Comparison of ENCODE assay signal across 10 cellular contexts in genomic region chr6:32151885-32152311, GRCh38. TPM values are rescaled to one million over a fixed set of nuclear protein-coding genes. Genes with fewer than 3 reads are reported as not detected.
DNase-seq lines count a peak whose midpoint lies in the region; ATAC-seq, FAIRE-seq and TF ChIP-seq lines count a peak whose summit lies in the region.
"Had no signal": no experiment of that assay in that cellular context is flagged by ENCODE, and none has a peak within 500 bp of the region (broad histone marks: within the 10 kb centered on the region; RNA-seq: fewer than 3 reads in every experiment).

TSS of gene PRRT1 (minus strand) at chr6:32151939. CDS start at chr6:32151827, 112 bp downstream.

- CTCF ChIA-PET in SK-N-SH (lab: Yijun Ruan, JAX): interaction anchor here (0.6 to 0.9 kb wide), 4 partner anchors 14 to 33 kb away, joined by 3 to 8 read pairs (median 4); no protein-coding TSS in a partner anchor

- H3K27me3 ChIP-seq in SK-N-SH (ENCODE audit: insufficient read depth) (no peaks in the 10 kb centered on the region), suprapubic skin (no peaks in the 10 kb centered on the region)

- FAIRE-seq in HTR-8/SVneo (lab: Jason Lieb, UNC): no peak

- TF ChIP-seq CTCF in SK-N-SH (IDR thresholded peaks at IDR 0.05) (no peak), suprapubic skin (IDR thresholded peaks at IDR 0.05) (no peak)

- DNase-seq in SK-N-SH: peak; percentile 60
- peak; percentile 42 for DNase-seq in inferior parietal cortex (ENCODE audit: extremely low spot score)
- DNase-seq in suprapubic skin (ENCODE audit: low spot score in 2 of 2): no peak
- DNase-seq in stimulated activated CD4-positive, alpha-beta T cell treated with anti-CD3 and anti-CD28 coated beads, Interleukin-4, amount 100 ng/mL, for 24 hours: no peak
- DNase-seq in HTR-8/SVneo (ENCODE audit: insufficient read length, low spot score): no peak
- DNase-seq: stimulated activated CD4-positive, alpha-beta T cell treated with anti-CD3 and anti-CD28 coated beads, Interleukin-15, amount 100 ng/mL, for 24 hours had no signal

- H3K9me2 ChIP-seq in SK-N-SH: no peaks in the 10 kb centered on the region

- no peaks in the 10 kb centered on the region for H4K20me1 ChIP-seq in SK-N-SH (ENCODE audit: insufficient read depth)

- ATAC-seq in SK-N-SH treated with all-trans-retinoic acid at 6 μM for 48 hours (no peak), HG03095 (IDR thresholded peaks at IDR 0.05; ENCODE audit: unreplicated experiment) (no peak)

- H3K4me3 ChIP-seq in SK-N-SH (ENCODE audit: low read depth in 2 of 2, low read length in 1 of 2) (peak within 1 kb of the TSS; percentile 75 to 81), suprapubic skin (peak within 1 kb of the TSS; percentile 76)

- no peak for TF ChIP-seq RAD21 in SK-N-SH (IDR thresholded peaks at IDR 0.05; ENCODE audit: low read length)

- H3K4me2 ChIP-seq in SK-N-SH: peak within 1 kb of the TSS; percentile 94

- peaks cover 13 to 31% of the 10 kb centered on the region in 2 experiments; a peak in 3 of 4 replicates for H3K4me1 ChIP-seq in SK-N-SH (ENCODE audit: control insufficient read depth in 1 of 2, insufficient read depth in 2 of 2, low read depth in 1 of 2, low read length in 1 of 2)
- peaks cover 47% of the 10 kb centered on the region for H3K4me1 ChIP-seq in suprapubic skin

- 53% methylated on average over 13 of the region's 19 CpGs for WGBS in SK-N-SH (ENCODE audit: low lambda C conversion rate)
- WGBS in suprapubic skin: 20% methylated on average over 8 of the region's 19 CpGs

- POLR2A ChIA-PET in SK-N-SH (lab: Yijun Ruan, JAX): interaction anchor here (1.6 kb wide), 1 partner anchor 25 kb away, joined by 5 read pairs; no protein-coding TSS in a partner anchor

- H3K9ac ChIP-seq in SK-N-SH: peak within 1 kb of the TSS; percentile 84

- H3K27ac ChIP-seq in SK-N-SH (ENCODE audit: low read depth in 2 of 2, low read length in 1 of 2): peak within 1 kb of the TSS; percentile 86 to 95; a peak in 3 of 4 replicates
- peak within 1 kb of the TSS; percentile 92 for H3K27ac ChIP-seq in angular gyrus (ENCODE audit: low read depth, low read length)
- H3K27ac ChIP-seq in suprapubic skin: peak within 1 kb of the TSS; percentile 88
- H3K27ac ChIP-seq: HL-60 had no signal

- peak within 1 kb of the TSS; percentile 87 for H2AFZ ChIP-seq in SK-N-SH (ENCODE audit: low read depth)

- no peak for TF ChIP-seq EP300 in SK-N-SH (IDR thresholded peaks at IDR 0.05; ENCODE audit: borderline replicate concordance in 1 of 2, low read depth in 1 of 2, low read length in 1 of 2)
- TF ChIP-seq EP300 in suprapubic skin (IDR thresholded peaks at IDR 0.05): no peak

- H3K9me3 ChIP-seq in SK-N-SH (no peaks in the 10 kb centered on the region), suprapubic skin (no peaks in the 10 kb centered on the region)

- TF ChIP-seq POLR2A in suprapubic skin (IDR thresholded peaks at IDR 0.05): no peak

- H3K79me2 ChIP-seq in SK-N-SH (ENCODE audit: insufficient read depth): peaks cover 19% of the 10 kb centered on the region

- H3K36me3 ChIP-seq in SK-N-SH (replicated peaks in 1 of 2; ENCODE audit: control insufficient read depth in 1 of 2, insufficient read depth in 2 of 2, low read length in 1 of 2): peaks cover 0 to 8% of the 10 kb centered on the region in 2 experiments
- peaks cover 10% of the 10 kb centered on the region for H3K36me3 ChIP-seq in suprapubic skin

- H3F3A ChIP-seq in SK-N-SH (replicated peaks; ENCODE audit: insufficient read depth): peaks cover 4% of the 10 kb centered on the region

TF ChIP-seq in SK-N-SH, 30 proteins besides CTCF, POLR2A, EP300 and RAD21 (continues in another document):
- TF ChIP-seq GABPA (IDR thresholded peaks at IDR 0.05; ENCODE audit: low read depth): no peak
- no peak for TF ChIP-seq ZBTB33 (IDR thresholded peaks at IDR 0.05; ENCODE audit: borderline replicate concordance, low read depth)
- no peak for TF ChIP-seq NFIC (IDR thresholded peaks at IDR 0.05; ENCODE audit: borderline replicate concordance)
- no peak for TF ChIP-seq RFX5 (IDR thresholded peaks at IDR 0.05; ENCODE audit: low read length)
- no peak for TF ChIP-seq RXRA (IDR thresholded peaks at IDR 0.05; ENCODE audit: borderline replicate concordance, low read depth)
- no peak for TF ChIP-seq TAF1 (IDR thresholded peaks at IDR 0.05; ENCODE audit: borderline replicate concordance, low read depth, low read length)
- TF ChIP-seq SMC3 (IDR thresholded peaks at IDR 0.05; ENCODE audit: low read depth, low read length): no peak

TF ChIP-seq in SK-N-SH treated with all-trans-retinoic acid at 6 μM for 48 hours, 23 proteins besides CTCF, POLR2A, EP300 and RAD21:
- TF ChIP-seq ZNF70 (CRISPR knock-in tag; IDR thresholded peaks at IDR 0.05): no peak
- TF ChIP-seq CSRNP3 (CRISPR knock-in tag; IDR thresholded peaks at IDR 0.05): no peak
- TF ChIP-seq RARB (CRISPR knock-in tag; IDR thresholded peaks at IDR 0.05): no peak
- no peak for TF ChIP-seq ISL1 (CRISPR knock-in tag; IDR thresholded peaks at IDR 0.05)
- TF ChIP-seq POU6F1 (CRISPR knock-in tag; IDR thresholded peaks at IDR 0.05; ENCODE audit: borderline replicate concordance, low read depth): no peak
- TF ChIP-seq GLIS3 (CRISPR knock-in tag; IDR thresholded peaks at IDR 0.05): no peak
- no peak for TF ChIP-seq CSDC2 (CRISPR knock-in tag; IDR thresholded peaks at IDR 0.05)
- no peak for TF ChIP-seq TOX (CRISPR knock-in tag; IDR thresholded peaks at IDR 0.05; ENCODE audit: borderline replicate concordance)
- TF ChIP-seq CREB5 (CRISPR knock-in tag; IDR thresholded peaks at IDR 0.05; ENCODE audit: low read depth): no peak
- no peak for TF ChIP-seq ZC3H10 (CRISPR knock-in tag; IDR thresholded peaks at IDR 0.05)
- no peak for TF ChIP-seq ZNF8 (CRISPR knock-in tag; IDR thresholded peaks at IDR 0.05)
- TF ChIP-seq PATZ1 (CRISPR knock-in tag; IDR thresholded peaks at IDR 0.05; ENCODE audit: borderline replicate concordance): no peak

RNA-seq across cellular contexts. Expression of gene PRRT1, which starts in this region (rescaled TPM):
- 1.2 and 1.5 TPM in 2 replicates for polyA plus RNA-seq in SK-N-SH (2012; rRNA removed)
- 0.72 and 1.2 TPM in 2 replicates for polyA plus RNA-seq in SK-N-SH (2012; cell fraction: cytosol; rRNA removed)
- 9.8 and 14.4 TPM in 2 replicates for polyA plus RNA-seq in SK-N-SH (2012; cell fraction: nucleus; rRNA removed)
- total RNA-seq in suprapubic skin: 1 to 10 TPM in 1 of 4 donors, under 1 TPM in 3; 0.42 to 2.1 (median 0.45) TPM

Comparison
In these comparisons a context has a peak if more than half of its experiments do, and no peak if none do; other contexts are left out.
1. DNase-seq: peak in SK-N-SH (single experiment) and inferior parietal cortex (single experiment); none in suprapubic skin (0 of 2), stimulated activated CD4-positive, alpha-beta T cell treated with anti-CD3 and anti-CD28 coated beads, Interleukin-4, amount 100 ng/mL, for 24 hours (single experiment) and HTR-8/SVneo (single experiment).
2. Peak in every context shown above with its lines, with median percentiles within 50 percentile points of each other: H3K27ac ChIP-seq.